ENCODE assay signal across 10 cellular contexts in genomic region chr12:92147491-92147890, GRCh38. TPM values are rescaled to one million over a fixed set of nuclear protein-coding genes. Genes with fewer than 3 reads are reported as not detected.
A peak's percentile ranks its signal among the peaks of the same experiment; 100 is the strongest.
DNase-seq lines count a peak whose midpoint lies in the region; ATAC-seq, FAIRE-seq and TF ChIP-seq lines count a peak whose summit lies in the region.
"Had no signal": no experiment of that assay in that cellular context is flagged by ENCODE, and none has a peak within 500 bp of the region (broad histone marks: within the 10 kb centered on the region; RNA-seq: fewer than 3 reads in every experiment).

No MANE protein-coding gene starts in this region.

- H3K27me3 ChIP-seq in astrocyte (ENCODE audit: insufficient read depth, low read length), result no peaks in the 10 kb centered on the region

- DNase-seq in AG10803 (ENCODE audit: low read depth) (no peak), GM18507 (ENCODE audit: extremely low spot score, insufficient read length, low read depth) (no peak), astrocyte (ENCODE audit: low read depth) (no peak), natural killer cell (no peak), T-helper 9 cell (no peak), AG08395 (ENCODE audit: low spot score) (no peak)
- DNase-seq: left colon had no signal

- H2AFZ ChIP-seq in astrocyte (ENCODE audit: low read depth, low read length), result no peak overlapping the region

- no peaks in the 10 kb centered on the region for H3K9me3 Mint-ChIP-seq in astrocyte (ENCODE audit: unreplicated experiment)
- H3K9me3 Mint-ChIP-seq in natural killer cell, result no peaks in the 10 kb centered on the region

- 0 out of 2 replicates have a peak overlapping the region, but pooled peaks have one; percentile 12 for H3K4me3 ChIP-seq in AG10803 (ENCODE audit: low read length)
- H3K4me3 ChIP-seq in astrocyte (ENCODE audit: insufficient read depth, low read depth, low read length), result no peak overlapping the region

- H3K27ac Mint-ChIP-seq in astrocyte (ENCODE audit: unreplicated experiment) (peak overlapping the region; percentile 77), natural killer cell (peak overlapping the region; percentile 98 to 99)

- TF ChIP-seq CTCF in AG10803 (conservative IDR thresholded peaks at IDR 0.05; ENCODE audit: low read length) (no peak), astrocyte (IDR thresholded peaks at IDR 0.05; ENCODE audit: insufficient read depth, low read depth, low read length) (no peak), natural killer cell (IDR thresholded peaks at IDR 0.05) (no peak)

- H3K27me3 Mint-ChIP-seq in astrocyte (ENCODE audit: low read depth, unreplicated experiment) (no peaks in the 10 kb centered on the region), natural killer cell (ENCODE audit: low read depth in 2 of 2) (no peaks in the 10 kb centered on the region)

- no peaks in the 10 kb centered on the region for H3K9me3 ChIP-seq in astrocyte (ENCODE audit: insufficient read depth, low read depth, low read length)

- H3K27ac ChIP-seq in astrocyte (ENCODE audit: low read depth, low read length), result no peak overlapping the region

- H4K20me1 ChIP-seq in astrocyte (ENCODE audit: insufficient read depth, low read length), result peaks cover 28% of the 10 kb centered on the region

- H3K4me3 Mint-ChIP-seq in astrocyte (ENCODE audit: unreplicated experiment), result peak overlapping the region; percentile 95
- H3K4me3 Mint-ChIP-seq in natural killer cell, result peak overlapping the region; percentile 43

- peak overlapping the region; percentile 96 for H3K4me2 ChIP-seq in astrocyte (ENCODE audit: low read length)

- ATAC-seq in natural killer cell (no peak), GM18907 (IDR thresholded peaks at IDR 0.05; ENCODE audit: unreplicated experiment) (no peak), GM19324 (IDR thresholded peaks at IDR 0.05; ENCODE audit: low FRiP score, unreplicated experiment) (no peak)
- ATAC-seq: left colon had no signal

- peaks cover 4% of the 10 kb centered on the region for H3K4me1 ChIP-seq in astrocyte (ENCODE audit: insufficient read depth, low read length)

- peaks cover 1% of the 10 kb centered on the region for H3K36me3 ChIP-seq in astrocyte (ENCODE audit: insufficient read depth, low read length)

- intact Hi-C loops in natural killer cell (cut with micrococcal nuclease), result loop anchor here (5.0 to 10.0 kb wide), 3 partner anchors 260 to 780 kb away; partner anchors contain the start of gene EEA1

- peaks cover 28% of the 10 kb centered on the region for H3K79me2 ChIP-seq in astrocyte (ENCODE audit: insufficient read depth, low read length)

- H3K36me3 Mint-ChIP-seq in astrocyte (ENCODE audit: low read depth, unreplicated experiment), result peaks cover 8% of the 10 kb centered on the region
- H3K36me3 Mint-ChIP-seq in natural killer cell, result peaks cover 22% of the 10 kb centered on the region

- peak; percentile 56 for FAIRE-seq in GM18507 (lab: Jason Lieb, UNC)
- no peak for FAIRE-seq in astrocyte (lab: Jason Lieb, UNC)
- FAIRE-seq: H54 had no signal

- H3K4me1 Mint-ChIP-seq in astrocyte (ENCODE audit: low read depth, unreplicated experiment) (peaks cover 12% of the 10 kb centered on the region), natural killer cell (peaks cover 29 to 36% of the 10 kb centered on the region in 2 donors)

- H3K9ac ChIP-seq in astrocyte (ENCODE audit: low read length), result no peak overlapping the region

RNA-seq across cellular contexts. Expression of gene BTG1, which starts 1.8 kb away (rescaled TPM):
- total RNA-seq in astrocyte (56.5 and 63.7 TPM in 2 replicates), natural killer cell (1,000 to 10,000 TPM in 1 of 3 donors, 100 to 1,000 TPM in 2; 801 to 1,037 (median 830) TPM)

Comparison
In these comparisons a context has a peak if more than half of its experiments do, and no peak if none do; other contexts are left out.
1. RNA of gene BTG1, which starts 1.8 kb away (total RNA-seq): 801 to 1,037 TPM in natural killer cell; 56.5 to 63.7 TPM in astrocyte; every median in the first group is over 10 times any median in the second.